In genomic region chr12:51908876-51909592, GRCh38 we compare ENCODE assay signal across 22 cellular contexts. TPM values are rescaled to one million over a fixed set of nuclear protein-coding genes. Genes with fewer than 3 reads are reported as not detected.
DNase-seq lines count a peak whose midpoint lies in the region; ATAC-seq and TF ChIP-seq lines count a peak whose summit lies in the region.
"Had no signal": no experiment of that assay in that cellular context is flagged by ENCODE, and none has a peak within 500 bp of the region (broad histone marks: within the 10 kb centered on the region; RNA-seq: fewer than 3 reads in every experiment).

No MANE protein-coding gene starts in this region.

- peak overlapping the region in 1 of 2 donors; percentile 90 for H3K27ac ChIP-seq in coronary artery
- peak overlapping the region; percentile 87 for H3K27ac ChIP-seq in left lung
- no peak overlapping the region for H3K27ac ChIP-seq in skeletal muscle tissue (ENCODE audit: low read depth, low read length)
- H3K27ac ChIP-seq in MM.1S (ENCODE audit: low read length), result no peak overlapping the region
- H3K27ac ChIP-seq in CD8-positive, alpha-beta T cell (ENCODE audit: low read depth, low read length), result no peak overlapping the region
- H3K27ac ChIP-seq: cardiac muscle cell, KMS-11 had no signal

- H3K9ac ChIP-seq in skeletal muscle tissue (ENCODE audit: low read depth in 1 of 3, low read length in 3 of 3) (peak overlapping the region in 1 of 3 donors; percentile 45), MM.1S (ENCODE audit: low read length) (no peak overlapping the region)
- H3K9ac ChIP-seq: KMS-11 had no signal

- H3K4me3 ChIP-seq in coronary artery (peak overlapping the region; percentile 81), left lung (peak overlapping the region; percentile 51 to 52), skeletal muscle tissue (ENCODE audit: low read length in 3 of 3) (peak overlapping the region; percentile 0 to 61 (median 25)), MM.1S (ENCODE audit: low read length) (no peak overlapping the region)
- H3K4me3 ChIP-seq in CD8-positive, alpha-beta T cell (ENCODE audit: low read depth, low read length), result no peak overlapping the region
- H3K4me3 ChIP-seq: cardiac muscle cell, testis had no signal

- no peak overlapping the region for H3K4me2 ChIP-seq in MM.1S (ENCODE audit: low read depth, low read length)
- H3K4me2 ChIP-seq: KMS-11 had no signal

- H3F3A ChIP-seq in MM.1S (ENCODE audit: insufficient read depth, low read length), result no peaks in the 10 kb centered on the region

- no peaks in the 10 kb centered on the region for H3K36me3 Mint-ChIP-seq in CD8-positive, alpha-beta T cell
- H3K36me3 Mint-ChIP-seq: immature natural killer cell, memory B cell had no signal

- ATAC-seq in left lung, result no peak
- ATAC-seq in CD8-positive, alpha-beta T cell, result no peak
- ATAC-seq in HG02763 (IDR thresholded peaks at IDR 0.05; ENCODE audit: unreplicated experiment), result no peak

- no peaks in the 10 kb centered on the region for H3K9me2 ChIP-seq in MM.1S (replicated peaks; ENCODE audit: insufficient read depth, low read length)

- no peak for TF ChIP-seq CTCF in coronary artery (IDR thresholded peaks at IDR 0.05)
- no peak for TF ChIP-seq CTCF in left lung (IDR thresholded peaks at IDR 0.05)
- no peak for TF ChIP-seq CTCF in MM.1S (IDR thresholded peaks at IDR 0.05; ENCODE audit: low read length)
- TF ChIP-seq CTCF in CD8-positive, alpha-beta T cell (IDR thresholded peaks at IDR 0.05), result no peak

- CTCF ChIA-PET in CD8-positive, alpha-beta T cell (lab: Charles Lee), result interaction anchor here (1.4 to 2.5 kb wide), 2 partner anchors 14 kb away, joined by 6 to 7 read pairs; no protein-coding TSS in a partner anchor

- H3K27me3 ChIP-seq in left lung (peaks cover 12 to 35% of the 10 kb centered on the region in 2 donors), skeletal muscle tissue (ENCODE audit: control insufficient read depth in 3 of 3, insufficient read depth in 3 of 3, low read length in 3 of 3) (peaks cover 6 to 27% (median 14%) of the 10 kb centered on the region in 3 donors), MM.1S (replicated peaks; ENCODE audit: insufficient read depth, low read length) (peaks cover 14% of the 10 kb centered on the region)
- H3K27me3 ChIP-seq in CD8-positive, alpha-beta T cell (ENCODE audit: insufficient read depth, low read length), result peaks cover 10% of the 10 kb centered on the region
- H3K27me3 ChIP-seq: testis had no signal

- H4K20me1 ChIP-seq in MM.1S (ENCODE audit: insufficient read depth, low read length), result no peaks in the 10 kb centered on the region

- H3K4me3 Mint-ChIP-seq in CD8-positive, alpha-beta T cell, result no peak overlapping the region
- H3K4me3 Mint-ChIP-seq: immature natural killer cell, memory B cell, nephron had no signal

- H3K36me3 ChIP-seq in left lung (no peaks in the 10 kb centered on the region), skeletal muscle tissue (ENCODE audit: control insufficient read depth in 3 of 3, insufficient read depth in 3 of 3, low read length in 3 of 3) (peaks cover 0 to 4% (median 0%) of the 10 kb centered on the region in 3 donors), MM.1S (replicated peaks; ENCODE audit: insufficient read depth, low read length) (no peaks in the 10 kb centered on the region)
- no peaks in the 10 kb centered on the region for H3K36me3 ChIP-seq in CD8-positive, alpha-beta T cell (ENCODE audit: insufficient read depth, low read length)
- H3K36me3 ChIP-seq: cardiac muscle cell, prostate gland had no signal

- H2AFZ ChIP-seq in MM.1S (ENCODE audit: low read length), result no peak overlapping the region

- H3K4me1 Mint-ChIP-seq in CD8-positive, alpha-beta T cell (ENCODE audit: low read depth), result peaks cover 5% of the 10 kb centered on the region

- H3K9me3 ChIP-seq in left lung, result no peaks in the 10 kb centered on the region
- no peaks in the 10 kb centered on the region for H3K9me3 ChIP-seq in skeletal muscle tissue (ENCODE audit: control insufficient read depth in 3 of 3, low read length in 3 of 3)
- no peaks in the 10 kb centered on the region for H3K9me3 ChIP-seq in MM.1S (replicated peaks; ENCODE audit: insufficient read depth, low read length)
- no peaks in the 10 kb centered on the region for H3K9me3 ChIP-seq in CD8-positive, alpha-beta T cell (ENCODE audit: low read length)
- H3K9me3 ChIP-seq: prostate gland, testis had no signal

- H3K27me3 Mint-ChIP-seq in CD8-positive, alpha-beta T cell (ENCODE audit: low read depth), result peaks cover 26% of the 10 kb centered on the region

- intact Hi-C loops in left lung (cut with DNase I), result no loop called here
- intact Hi-C loops in CD8-positive, alpha-beta T cell (cut with DNase I, micrococcal nuclease), result no loop called here

- DNase-seq in HUDEP-2 (lab: John Stamatoyannopoulos, UW; ENCODE audit: unreplicated experiment in 76 of 76) (peak in 45 of 76 experiments; percentile 5 to 72 (median 28)), coronary artery (ENCODE audit: low spot score) (no peak), left lung (no peak), MM.1S (no peak), middle frontal gyrus (ENCODE audit: extremely low spot score, low spot score) (no peak)
- DNase-seq in CD8-positive, alpha-beta T cell, result no peak
- DNase-seq: activated CD4-positive, alpha-beta T cell treated with anti-CD3 and anti-CD28 coated beads for 48 hours; activated gamma-delta T cell; amniotic stem cell; immature natural killer cell; NCI-H1048; NCI-H2029; NCI-H510A; stimulated activated CD4-positive, alpha-beta T cell treated with anti-CD3 and anti-CD28 coated beads, Interleukin-12 subunit alpha, Interleukin-12 subunit beta, amount 100 ng/mL, for 4 hours; testis had no signal

- no peak overlapping the region for H3K27ac Mint-ChIP-seq in CD8-positive, alpha-beta T cell
- H3K27ac Mint-ChIP-seq: immature natural killer cell, memory B cell had no signal

- H3K4me1 ChIP-seq in left lung, result peaks cover 28 to 76% of the 10 kb centered on the region in 2 donors
- peaks cover 69 to 73% (median 69%) of the 10 kb centered on the region in 3 donors for H3K4me1 ChIP-seq in skeletal muscle tissue (ENCODE audit: control insufficient read depth in 3 of 3, insufficient read depth in 3 of 3, low read length in 3 of 3)
- no peaks in the 10 kb centered on the region for H3K4me1 ChIP-seq in MM.1S (ENCODE audit: low read length)
- H3K4me1 ChIP-seq in CD8-positive, alpha-beta T cell (ENCODE audit: insufficient read depth, low read length), result no peaks in the 10 kb centered on the region
- H3K4me1 ChIP-seq: prostate gland had no signal

- POLR2A ChIA-PET in CD8-positive, alpha-beta T cell (lab: Charles Lee), result no interaction called here

- H3K9me3 Mint-ChIP-seq in CD8-positive, alpha-beta T cell, result no peaks in the 10 kb centered on the region
- H3K9me3 Mint-ChIP-seq: immature natural killer cell, memory B cell, nephron had no signal

- H3K79me2 ChIP-seq in MM.1S (ENCODE audit: low read length), result no peaks in the 10 kb centered on the region

RNA-seq across cellular contexts. Expression of gene ACVRL1, which starts 1.7 kb away (rescaled TPM):
- total RNA-seq in left lung (100 to 1,000 TPM; 115 to 173 TPM), skeletal muscle tissue (56.9 TPM)
- total RNA-seq in CD8-positive, alpha-beta T cell, result not detected

RNA-seq across cellular contexts. Expression of gene ANKRD33, which starts 21.1 kb away (rescaled TPM):
- total RNA-seq in left lung, result not detected
- total RNA-seq in skeletal muscle tissue, result not detected
- not detected for total RNA-seq in CD8-positive, alpha-beta T cell
- total RNA-seq: prostate gland had no signal

RNA-seq across cellular contexts. Expression of gene ACVR1B, which starts 42.5 kb away (rescaled TPM):
- total RNA-seq in left lung (10 to 100 TPM; 24.9 to 26.6 TPM), skeletal muscle tissue (8.4 TPM)
- total RNA-seq in CD8-positive, alpha-beta T cell, result 10 to 100 TPM; 12.0 to 13.7 TPM

Comparison
In these comparisons a context has a peak if more than half of its experiments do, and no peak if none do; other contexts are left out.
1. DNase-seq: peak in HUDEP-2 (45 of 76); none in coronary artery (single experiment), left lung (0 of 2), MM.1S (single experiment), CD8-positive, alpha-beta T cell (0 of 7) and middle frontal gyrus (single experiment).
2. H3K27ac ChIP-seq: peak in left lung (2 of 2); none in skeletal muscle tissue (single experiment), MM.1S (single experiment) and CD8-positive, alpha-beta T cell (single experiment).
3. H3K4me3 ChIP-seq: peak in coronary artery (single experiment), left lung (2 of 2) and skeletal muscle tissue (3 of 3); none in MM.1S (single experiment) and CD8-positive, alpha-beta T cell (single experiment).
4. RNA of gene ACVRL1, which starts 1.7 kb away (total RNA-seq): 115 to 173 TPM in left lung and 56.9 TPM in skeletal muscle tissue (single experiment); not detected in CD8-positive, alpha-beta T cell; every median in the first group is over 10 times any median in the second.